In the genomic region with DNA sequence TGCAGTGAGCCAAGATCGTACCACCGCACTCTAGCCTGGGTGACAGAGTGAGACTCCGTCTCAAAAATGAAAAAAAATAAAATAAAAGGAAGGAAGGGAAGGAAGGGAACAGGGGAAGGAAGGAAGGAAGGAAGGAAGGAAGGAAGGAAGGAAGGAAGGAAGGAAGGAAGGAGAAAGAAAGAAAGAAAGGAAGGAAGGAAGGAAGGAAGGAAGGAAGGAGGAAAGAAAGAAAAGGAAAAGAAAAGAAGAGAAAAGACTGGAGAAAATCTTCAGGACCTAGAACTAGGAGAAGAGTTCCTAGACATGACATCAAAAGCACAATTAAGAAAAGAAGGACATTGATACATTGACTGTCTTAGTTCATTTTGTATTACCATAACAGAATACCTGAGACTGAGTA, we compare ENCODE assay signal across 3 cellular contexts.
A peak's percentile ranks its signal among the peaks of the same experiment; 100 is the strongest.
TF ChIP-seq lines count a peak whose summit lies in the region.

No MANE protein-coding gene starts in this region.

TF ChIP-seq in HEK293, 187 proteins besides CTCF, POLR2A, EP300 and RAD21:
- TF ChIP-seq ZNF366 (tag by site-specific recombination; conservative IDR thresholded peaks at IDR 0.05) (peak; percentile 91), ZNF112 (tag by site-specific recombination; IDR thresholded peaks at IDR 0.05) (peak; percentile 19; the same call in 1 of the 2 replicates)

TF ChIP-seq in WTC11, 78 proteins besides CTCF, POLR2A, EP300 and RAD21:
- TF ChIP-seq, protein P1, sequence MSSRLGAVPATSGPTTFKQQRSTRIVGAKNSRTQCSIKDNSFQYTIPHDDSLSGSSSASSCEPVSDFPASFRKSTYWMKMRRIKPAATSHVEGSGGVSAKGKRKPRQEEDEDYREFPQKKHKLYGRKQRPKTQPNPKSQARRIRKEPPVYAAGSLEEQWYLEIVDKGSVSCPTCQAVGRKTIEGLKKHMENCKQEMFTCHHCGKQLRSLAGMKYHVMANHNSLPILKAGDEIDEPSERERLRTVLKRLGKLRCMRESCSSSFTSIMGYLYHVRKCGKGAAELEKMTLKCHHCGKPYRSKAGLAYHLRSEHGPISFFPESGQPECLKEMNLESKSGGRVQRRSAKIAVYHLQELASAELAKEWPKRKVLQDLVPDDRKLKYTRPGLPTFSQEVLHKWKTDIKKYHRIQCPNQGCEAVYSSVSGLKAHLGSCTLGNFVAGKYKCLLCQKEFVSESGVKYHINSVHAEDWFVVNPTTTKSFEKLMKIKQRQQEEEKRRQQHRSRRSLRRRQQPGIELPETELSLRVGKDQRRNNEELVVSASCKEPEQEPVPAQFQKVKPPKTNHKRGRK (CRISPR knock-in tag; IDR thresholded peaks at IDR 0.05; ENCODE audit: borderline replicate concordance): 0 out of 2 replicates have a peak, but pooled peaks have one; percentile 50

TF ChIP-seq in K562, 482 proteins besides CTCF, POLR2A, EP300 and RAD21:
- TF ChIP-seq, protein P1 (tag; IDR thresholded peaks at IDR 0.05): 0 out of 2 replicates have a peak, but pooled peaks have one; percentile 19
